In genomic region chr18:49561127-49561376, GRCh38 we compare ENCODE assay signal across 8 cellular contexts. TPM values are rescaled to one million over a fixed set of nuclear protein-coding genes. Genes with fewer than 3 reads are reported as not detected.
DNase-seq lines count a peak whose midpoint lies in the region; ATAC-seq and TF ChIP-seq lines count a peak whose summit lies in the region.

No MANE protein-coding gene starts in this region.

- DNase-seq in GM06990 (ENCODE audit: extremely low read depth, insufficient read length) (peak; percentile 13), SJCRH30 (no peak), fibroblast of pulmonary artery (ENCODE audit: low read depth) (no peak), MG63 (no peak), KBM-7 (no peak), NCI-H1436 treated with DMSO at 0.1 percent for 48 hours (lab: John Stamatoyannopoulos, UW) (no peak)

- TF ChIP-seq CTCF in GM06990 (IDR thresholded peaks at IDR 0.05; ENCODE audit: insufficient read depth, low read length, poor library complexity, severe bottlenecking) (no peak), fibroblast of pulmonary artery (IDR thresholded peaks at IDR 0.05; ENCODE audit: low read length, missing control alignments) (no peak)

- ATAC-seq in GM21619 (IDR thresholded peaks at IDR 0.05; ENCODE audit: unreplicated experiment) = no peak

- peak overlapping the region; percentile 41 for H3K27ac ChIP-seq in SJCRH30
- H3K27ac ChIP-seq in rectal smooth muscle tissue (ENCODE audit: low read depth, low read length) = no peak overlapping the region

- peaks cover 8% of the 10 kb centered on the region for H3K27me3 ChIP-seq in GM06990 (replicated peaks; ENCODE audit: control insufficient read depth, insufficient read depth, low read length)
- H3K27me3 ChIP-seq in SJCRH30 = no peaks in the 10 kb centered on the region
- H3K27me3 ChIP-seq in rectal smooth muscle tissue (ENCODE audit: control insufficient read depth, insufficient read depth, low read length) = peaks cover 17% of the 10 kb centered on the region
- H3K27me3 ChIP-seq in MG63 = no peaks in the 10 kb centered on the region

- peaks cover 7% of the 10 kb centered on the region; the same call in 1 of the 2 replicates for H3K4me1 ChIP-seq in SJCRH30
- no peaks in the 10 kb centered on the region for H3K4me1 ChIP-seq in rectal smooth muscle tissue (ENCODE audit: control insufficient read depth, insufficient read depth, low read length)

- H3K9ac ChIP-seq in rectal smooth muscle tissue (ENCODE audit: low read length) = no peak overlapping the region

- H3K4me3 ChIP-seq in GM06990 (replicated peaks; ENCODE audit: low read depth, low read length) = 0 out of 2 replicates have a peak overlapping the region, but pooled peaks have one; percentile 8
- H3K4me3 ChIP-seq in SJCRH30 = peak overlapping the region; percentile 58
- peak overlapping the region; percentile 86 for H3K4me3 ChIP-seq in fibroblast of pulmonary artery (replicated peaks; ENCODE audit: low read depth, low read length)
- peak overlapping the region; percentile 56 for H3K4me3 ChIP-seq in rectal smooth muscle tissue (ENCODE audit: low read length)
- H3K4me3 ChIP-seq in MG63 = no peak overlapping the region

- H3K9me3 ChIP-seq in SJCRH30 (replicated peaks) = no peaks in the 10 kb centered on the region
- H3K9me3 ChIP-seq in MG63 = no peaks in the 10 kb centered on the region

- H3K36me3 ChIP-seq in GM06990 (ENCODE audit: control insufficient read depth, insufficient read depth, low read length) = no peaks in the 10 kb centered on the region
- no peaks in the 10 kb centered on the region; the same call in 1 of the 2 replicates for H3K36me3 ChIP-seq in SJCRH30
- no peaks in the 10 kb centered on the region for H3K36me3 ChIP-seq in rectal smooth muscle tissue (ENCODE audit: control insufficient read depth, insufficient read depth, low read length)
- no peaks in the 10 kb centered on the region for H3K36me3 ChIP-seq in MG63

- in situ Hi-C loops in KBM-7 (cut with MboI; ENCODE audit: low pct_unique_long_range_greater_than_20kb, low sequenced_read_pairs) = no loop called here

RNA-seq across cellular contexts. Expression of gene LIPG, which starts 0.8 kb away (rescaled TPM):
- total RNA-seq in SJCRH30 (2014; rRNA removed; shearing (Covaris generic)) = 37.0 and 37.3 TPM in 2 replicates
- not detected in 2 replicates for total RNA-seq in MG63 (2014; rRNA removed; shearing (Covaris generic); ENCODE audit: low replicate concordance)

Comparison
In these comparisons a context has a peak if more than half of its experiments do, and no peak if none do; other contexts are left out.
1. RNA of gene LIPG, which starts 0.8 kb away (total RNA-seq): 37.0 to 37.3 TPM in SJCRH30; not detected in MG63; every median in the first group is over 10 times any median in the second.